ENCODE assay signal across 1 cellular context in genomic region chr5:178626484-178627258, GRCh38.
TF ChIP-seq lines count a peak whose summit lies in the region.

CLK4 (minus strand) TSS chr5:178627050; CDS start chr5:178623416, 3,634 bp downstream.

TF ChIP-seq in HepG2, 621 proteins besides CTCF, POLR2A, EP300 and RAD21 (continued from another document and continues in another):
- TF ChIP-seq ZHX2 (IDR thresholded peaks at IDR 0.05; ENCODE audit: low read depth) (peak; percentile 92), ZHX2 (CRISPR knock-in tag; IDR thresholded peaks at IDR 0.05; ENCODE audit: borderline replicate concordance) (no peak), ZNF383 (CRISPR knock-in tag; IDR thresholded peaks at IDR 0.05; ENCODE audit: borderline replicate concordance) (no peak), PRDM15 (CRISPR knock-in tag; IDR thresholded peaks at IDR 0.05) (peak; percentile 53; the same call in 1 of the 2 replicates), KLF13 (CRISPR knock-in tag; IDR thresholded peaks at IDR 0.05) (no peak), BRF2 (CRISPR knock-in tag; IDR thresholded peaks at IDR 0.05) (no peak; the same call in 1 of the 2 replicates), POLR2AphosphoS5 (IDR thresholded peaks at IDR 0.05; ENCODE audit: low read depth, low read length) (peak; percentile 85), SRSF9 (IDR thresholded peaks at IDR 0.05; ENCODE audit: borderline replicate concordance, insufficient read depth, low read depth, low read length, poor library complexity, severe bottlenecking) (no peak), CREB1 (IDR thresholded peaks at IDR 0.05) (peak; percentile 91), CREB1 (CRISPR knock-in tag; IDR thresholded peaks at IDR 0.05) (no peak), HIC2 (CRISPR knock-in tag; IDR thresholded peaks at IDR 0.05; ENCODE audit: low read depth) (0 out of 2 replicates have a peak, but pooled peaks have one; percentile 24), RAD51 (IDR thresholded peaks at IDR 0.05; ENCODE audit: borderline replicate concordance) (no peak), GTF2F1 (IDR thresholded peaks at IDR 0.05; ENCODE audit: low read length) (no peak; the same call in 1 of the 2 replicates), MNT (IDR thresholded peaks at IDR 0.05) (no peak), ZNF672 (CRISPR knock-in tag; IDR thresholded peaks at IDR 0.05) (no peak), ZBTB8A (CRISPR knock-in tag; IDR thresholded peaks at IDR 0.05; ENCODE audit: borderline replicate concordance, low read depth) (no peak), ZBTB21 (CRISPR knock-in tag; IDR thresholded peaks at IDR 0.05) (peak; percentile 38; the same call in 1 of the 2 replicates), ATF7-NPFF (CRISPR knock-in tag; IDR thresholded peaks at IDR 0.05; ENCODE audit: low read depth) (peak; percentile 67; the same call in 1 of the 2 replicates), GRHL1 (CRISPR knock-in tag; conservative IDR thresholded peaks at IDR 0.05) (no peak), BCLAF1 (IDR thresholded peaks at IDR 0.05) (no peak), TBP (CRISPR knock-in tag; IDR thresholded peaks at IDR 0.05) (no peak), NR1H2 (CRISPR knock-in tag; IDR thresholded peaks at IDR 0.05; ENCODE audit: borderline replicate concordance, low read depth) (peak; percentile 83; the same call in 1 of the 2 replicates), FLYWCH1 (CRISPR knock-in tag; IDR thresholded peaks at IDR 0.05) (no peak), RBAK (CRISPR knock-in tag; IDR thresholded peaks at IDR 0.05) (no peak), KDM4B (CRISPR knock-in tag; IDR thresholded peaks at IDR 0.05) (no peak; the same call in 1 of the 2 replicates), SRF (IDR thresholded peaks at IDR 0.05; ENCODE audit: low read depth, low read length) (no peak)
